In genomic region chr1:108732398-108732797, GRCh38 we compare ENCODE assay signal across 30 cellular contexts. TPM values are rescaled to one million over a fixed set of nuclear protein-coding genes. Genes with fewer than 3 reads are reported as not detected.
DNase-seq lines count a peak whose midpoint lies in the region; ATAC-seq and TF ChIP-seq lines count a peak whose summit lies in the region.
"Had no signal": no experiment of that assay in that cellular context is flagged by ENCODE, and none has a peak within 500 bp of the region (broad histone marks: within the 10 kb centered on the region; RNA-seq: fewer than 3 reads in every experiment).

No MANE protein-coding gene starts in this region.

- no peak overlapping the region for H3K4me2 ChIP-seq in SK-N-SH
- H3K4me2 ChIP-seq in MM.1S (ENCODE audit: low read depth, low read length) = no peak overlapping the region

- H2AFZ ChIP-seq in SK-N-SH (ENCODE audit: low read depth) = no peak overlapping the region
- H2AFZ ChIP-seq in MM.1S (ENCODE audit: low read length) = no peak overlapping the region

- H4K20me1 ChIP-seq in SK-N-SH (ENCODE audit: insufficient read depth) (no peaks in the 10 kb centered on the region), MM.1S (ENCODE audit: insufficient read depth, low read length) (no peaks in the 10 kb centered on the region)

- TF ChIP-seq CTCF in SK-N-SH (IDR thresholded peaks at IDR 0.05) = no peak
- TF ChIP-seq CTCF in fibroblast of the aortic adventitia (IDR thresholded peaks at IDR 0.05; ENCODE audit: insufficient read depth, low read length) = no peak
- no peak for TF ChIP-seq CTCF in MM.1S (IDR thresholded peaks at IDR 0.05; ENCODE audit: low read length)

- DNase-seq in SK-N-SH = no peak
- peak; percentile 25 for DNase-seq in adipocyte (ENCODE audit: low read depth)
- DNase-seq in fibroblast of the aortic adventitia (ENCODE audit: low read depth) = peak; percentile 59
- no peak for DNase-seq in activated T-cell treated with anti-CD3 and anti-CD28 coated beads, Interleukin-2, amount 50 U/mL, for 48 hours
- DNase-seq in MM.1S = no peak
- DNase-seq in activated CD8-positive, alpha-beta memory T cell treated with anti-CD3 and anti-CD28 coated beads, Interleukin-2, amount 50 U/mL, for 48 hours = no peak
- DNase-seq: BE2C; Calu3; CD8-positive, alpha-beta memory T cell; DMS153; DND-41; H7; HFFc6; Kasumi-1; NCI-H2029; NCI-H446 treated with DMSO at 0.1 percent for 48 hours; NCI-H526; NCI-H82; NK-92 treated with Interleukin-12 subunit alpha and Interleukin-12 subunit beta, amount 100 ng/mL, for 24 hours; SHP77 had no signal

- H3K9ac ChIP-seq in SK-N-SH (no peak overlapping the region), adipocyte (ENCODE audit: low read length) (no peak overlapping the region), MM.1S (ENCODE audit: low read length) (no peak overlapping the region)

- no peak for TF ChIP-seq RAD21 in SK-N-SH (IDR thresholded peaks at IDR 0.05; ENCODE audit: low read length)

- no peaks in the 10 kb centered on the region for H3K36me3 ChIP-seq in SK-N-SH (replicated peaks in 1 of 2; ENCODE audit: control insufficient read depth in 1 of 2, insufficient read depth in 2 of 2, low read length in 1 of 2)
- no peaks in the 10 kb centered on the region for H3K36me3 ChIP-seq in adipocyte (ENCODE audit: control insufficient read depth, insufficient read depth, low read length, severe bottlenecking)
- no peaks in the 10 kb centered on the region for H3K36me3 ChIP-seq in MM.1S (replicated peaks; ENCODE audit: insufficient read depth, low read length)
- H3K36me3 ChIP-seq: BE2C had no signal

- no peaks in the 10 kb centered on the region for H3K9me2 ChIP-seq in SK-N-SH
- H3K9me2 ChIP-seq in MM.1S (replicated peaks; ENCODE audit: insufficient read depth, low read length) = no peaks in the 10 kb centered on the region

- TF ChIP-seq EP300 in SK-N-SH (IDR thresholded peaks at IDR 0.05; ENCODE audit: borderline replicate concordance in 1 of 2, low read depth in 1 of 2, low read length in 1 of 2) = no peak

- H3K27me3 ChIP-seq in SK-N-SH (ENCODE audit: insufficient read depth) = no peaks in the 10 kb centered on the region
- H3K27me3 ChIP-seq in adipocyte (replicated peaks; ENCODE audit: control insufficient read depth, insufficient read depth, low read length) = peaks cover 4% of the 10 kb centered on the region
- H3K27me3 ChIP-seq in MM.1S (replicated peaks; ENCODE audit: insufficient read depth, low read length) = no peaks in the 10 kb centered on the region
- H3K27me3 ChIP-seq: BE2C had no signal

- 95% methylated on average over 1 of the region's 1 CpG for WGBS in SK-N-SH (ENCODE audit: low lambda C conversion rate)

- no peaks in the 10 kb centered on the region for H3K9me3 ChIP-seq in SK-N-SH
- no peaks in the 10 kb centered on the region for H3K9me3 ChIP-seq in adipocyte (ENCODE audit: control insufficient read depth, low read length)
- H3K9me3 ChIP-seq in MM.1S (replicated peaks; ENCODE audit: insufficient read depth, low read length) = no peaks in the 10 kb centered on the region
- H3K9me3 ChIP-seq: BE2C had no signal

- CTCF ChIA-PET in SK-N-SH (lab: Yijun Ruan, JAX) = interaction anchor here (1.9 kb wide), 1 partner anchor 166 kb away, joined by 7 read pairs; no protein-coding TSS in a partner anchor

- POLR2A ChIA-PET in SK-N-SH (lab: Yijun Ruan, JAX) = interaction anchor here (0.7 kb wide), 1 partner anchor 104 kb away, joined by 4 read pairs; no protein-coding TSS in a partner anchor

- H3F3A ChIP-seq in SK-N-SH (replicated peaks; ENCODE audit: insufficient read depth) (peaks cover 4% of the 10 kb centered on the region), MM.1S (ENCODE audit: insufficient read depth, low read length) (no peaks in the 10 kb centered on the region)

- H3K27ac ChIP-seq in SK-N-SH (ENCODE audit: low read depth in 2 of 2, low read length in 1 of 2) = no peak overlapping the region
- H3K27ac ChIP-seq in MM.1S (ENCODE audit: low read length) = no peak overlapping the region
- H3K27ac ChIP-seq: 22Rv1, RWPE1 had no signal

- H3K4me3 ChIP-seq in SK-N-SH (ENCODE audit: low read depth in 2 of 2, low read length in 1 of 2) = no peak overlapping the region
- no peak overlapping the region for H3K4me3 ChIP-seq in adipocyte (ENCODE audit: low read length)
- H3K4me3 ChIP-seq in fibroblast of the aortic adventitia (ENCODE audit: low read depth, low read length) = no peak overlapping the region
- H3K4me3 ChIP-seq in MM.1S (ENCODE audit: low read length) = no peak overlapping the region
- H3K4me3 ChIP-seq: K562 had no signal

- H3K4me1 ChIP-seq in SK-N-SH (ENCODE audit: control insufficient read depth in 1 of 2, insufficient read depth in 2 of 2, low read depth in 1 of 2, low read length in 1 of 2) = peaks cover 0 to 3% of the 10 kb centered on the region in 2 experiments; a peak in 1 of 4 replicates
- no peaks in the 10 kb centered on the region for H3K4me1 ChIP-seq in adipocyte (ENCODE audit: control insufficient read depth, insufficient read depth, low read length)
- no peaks in the 10 kb centered on the region for H3K4me1 ChIP-seq in MM.1S (ENCODE audit: low read length)
- H3K4me1 ChIP-seq: BE2C had no signal

- H3K79me2 ChIP-seq in SK-N-SH (ENCODE audit: insufficient read depth) (no peaks in the 10 kb centered on the region), MM.1S (ENCODE audit: low read length) (no peaks in the 10 kb centered on the region)

- no peak for ATAC-seq in SK-N-SH treated with all-trans-retinoic acid at 6 μM for 48 hours
- no peak for ATAC-seq in GM21526 (IDR thresholded peaks at IDR 0.05; ENCODE audit: low FRiP score, unreplicated experiment)
- ATAC-seq: HepG2, K562 had no signal

TF ChIP-seq in SK-N-SH, 30 proteins besides CTCF, POLR2A, EP300 and RAD21:
- TF ChIP-seq USF1 (IDR thresholded peaks at IDR 0.05; ENCODE audit: borderline replicate concordance, low read depth) (no peak), FOSL2 (IDR thresholded peaks at IDR 0.05; ENCODE audit: borderline replicate concordance, low read depth) (peak; percentile 25; the same call in 1 of the 2 replicates)

TF ChIP-seq in SK-N-SH treated with all-trans-retinoic acid at 6 μM for 48 hours, 23 proteins besides CTCF, POLR2A, EP300 and RAD21 (continues in another document):
- no peak for TF ChIP-seq CSRNP3 (CRISPR knock-in tag; IDR thresholded peaks at IDR 0.05)
- no peak for TF ChIP-seq TOX (CRISPR knock-in tag; IDR thresholded peaks at IDR 0.05; ENCODE audit: borderline replicate concordance)
- no peak for TF ChIP-seq ESRRG (CRISPR knock-in tag; IDR thresholded peaks at IDR 0.05)
- no peak for TF ChIP-seq ZNF70 (CRISPR knock-in tag; IDR thresholded peaks at IDR 0.05)
- TF ChIP-seq, protein P1, sequence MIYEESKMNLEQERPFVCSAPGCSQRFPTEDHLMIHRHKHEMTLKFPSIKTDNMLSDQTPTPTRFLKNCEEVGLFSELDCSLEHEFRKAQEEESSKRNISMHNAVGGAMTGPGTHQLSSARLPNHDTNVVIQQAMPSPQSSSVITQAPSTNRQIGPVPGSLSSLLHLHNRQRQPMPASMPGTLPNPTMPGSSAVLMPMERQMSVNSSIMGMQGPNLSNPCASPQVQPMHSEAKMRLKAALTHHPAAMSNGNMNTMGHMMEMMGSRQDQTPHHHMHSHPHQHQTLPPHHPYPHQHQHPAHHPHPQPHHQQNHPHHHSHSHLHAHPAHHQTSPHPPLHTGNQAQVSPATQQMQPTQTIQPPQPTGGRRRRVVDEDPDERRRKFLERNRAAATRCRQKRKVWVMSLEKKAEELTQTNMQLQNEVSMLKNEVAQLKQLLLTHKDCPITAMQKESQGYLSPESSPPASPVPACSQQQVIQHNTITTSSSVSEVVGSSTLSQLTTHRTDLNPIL (CRISPR knock-in tag; IDR thresholded peaks at IDR 0.05; ENCODE audit: low read depth) = no peak

RNA-seq across cellular contexts. Expression of gene STXBP3, which starts 14.1 kb away (rescaled TPM):
- polyA plus RNA-seq in SK-N-SH (2012; rRNA removed) = 12.6 and 16.8 TPM in 2 replicates
- polyA plus RNA-seq in SK-N-SH (2012; cell fraction: cytosol; rRNA removed) = 21.6 and 29.9 TPM in 2 replicates
- polyA plus RNA-seq in SK-N-SH (2012; cell fraction: nucleus; rRNA removed) = 5.3 and 14.9 TPM in 2 replicates
- total RNA-seq in fibroblast of the aortic adventitia (ENCODE audit: low replicate concordance) = 45.0 and 78.7 TPM in 2 replicates

RNA-seq across cellular contexts. Expression of gene FNDC7, which starts 19.7 kb away (rescaled TPM):
- 0.02 TPM in 1 of 2 replicates, not detected in the other for polyA plus RNA-seq in SK-N-SH (2012; rRNA removed)
- not detected in 2 replicates for polyA plus RNA-seq in SK-N-SH (2012; cell fraction: cytosol; rRNA removed)
- polyA plus RNA-seq in SK-N-SH (2012; cell fraction: nucleus; rRNA removed) = 0.07 TPM in 1 of 2 replicates, not detected in the other
- total RNA-seq in fibroblast of the aortic adventitia (ENCODE audit: low replicate concordance) = under 0.01 TPM in 1 of 2 replicates, not detected in the other
- total RNA-seq: Calu3, HepG2, HT1080, K562, MCF 10A, SK-MEL-5 had no signal
- polyA plus RNA-seq: CD14-positive monocyte; CD8-positive, alpha-beta memory T cell; K562 had no signal

RNA-seq across cellular contexts. Expression of gene PRPF38B, which starts 40.3 kb away (rescaled TPM):
- polyA plus RNA-seq in SK-N-SH (2012; rRNA removed) = 17.5 and 22.3 TPM in 2 replicates
- polyA plus RNA-seq in SK-N-SH (2012; cell fraction: cytosol; rRNA removed) = 11.5 and 14.1 TPM in 2 replicates
- polyA plus RNA-seq in SK-N-SH (2012; cell fraction: nucleus; rRNA removed) = 45.9 and 68.6 TPM in 2 replicates
- total RNA-seq in fibroblast of the aortic adventitia (ENCODE audit: low replicate concordance) = 20.0 and 25.2 TPM in 2 replicates

Comparison
In these comparisons a context has a peak if more than half of its experiments do, and no peak if none do; other contexts are left out.
1. DNase-seq: peak in adipocyte (single experiment) and fibroblast of the aortic adventitia (single experiment); none in SK-N-SH (single experiment), activated T-cell treated with anti-CD3 and anti-CD28 coated beads, Interleukin-2, amount 50 U/mL, for 48 hours (0 of 2), MM.1S (single experiment) and activated CD8-positive, alpha-beta memory T cell treated with anti-CD3 and anti-CD28 coated beads, Interleukin-2, amount 50 U/mL, for 48 hours (single experiment).